ENCODE assay signal across 7 cellular contexts in genomic region chr1:65958561-65959350, GRCh38.
DNase-seq lines count a peak whose midpoint lies in the region; ATAC-seq and TF ChIP-seq lines count a peak whose summit lies in the region.

No MANE protein-coding gene starts in this region.

- H3K36me3 Mint-ChIP-seq in central memory CD8-positive, alpha-beta T cell (ENCODE audit: insufficient read depth): no peaks in the 10 kb centered on the region

- no peaks in the 10 kb centered on the region for H3K9me3 ChIP-seq in OCI-LY7 (ENCODE audit: low read length)
- H3K9me3 ChIP-seq in liver (ENCODE audit: control insufficient read depth in 4 of 4, low read length in 3 of 4): no peaks in the 10 kb centered on the region
- no peaks in the 10 kb centered on the region for H3K9me3 ChIP-seq in uterus

- POLR2A ChIA-PET in OCI-LY7 (lab: Charles Lee): interaction anchor here (0.9 to 1.7 kb wide), 4 partner anchors 284 to 373 kb away, joined by 3 to 5 read pairs (median 4); no protein-coding TSS in a partner anchor

- TF ChIP-seq RAD21 in liver (IDR thresholded peaks at IDR 0.05): peak; percentile 96 to 97

- DNase-seq in DMS53 (lab: John Stamatoyannopoulos, UW) (peak; percentile 80), HS-5 (ENCODE audit: low read depth) (peak; percentile 40), OCI-LY7 (ENCODE audit: low spot score) (peak; percentile 59), uterus (no peak)
- DNase-seq in central memory CD8-positive, alpha-beta T cell (ENCODE audit: low spot score in 2 of 2): peak in 1 of 2 donors; percentile 11

- H3K9ac ChIP-seq in liver (ENCODE audit: low read depth in 1 of 2, low read length in 2 of 2): no peak overlapping the region

- peak; percentile 57 for ATAC-seq in GM18907 (IDR thresholded peaks at IDR 0.05; ENCODE audit: unreplicated experiment)
- peak; percentile 40 for ATAC-seq in central memory CD8-positive, alpha-beta T cell (replicated peaks; ENCODE audit: extremely low read depth, poor library complexity, severe bottlenecking)

- H3K4me1 ChIP-seq in OCI-LY7 (ENCODE audit: insufficient read depth, low read length, poor library complexity, severe bottlenecking) (no peaks in the 10 kb centered on the region), liver (ENCODE audit: control insufficient read depth in 4 of 4, insufficient read depth in 4 of 4, low read length in 3 of 4) (no peaks in the 10 kb centered on the region), uterus (no peaks in the 10 kb centered on the region)

- H3K4me3 ChIP-seq in OCI-LY7 (ENCODE audit: low read depth, low read length, poor library complexity, severe bottlenecking): no peak overlapping the region
- no peak overlapping the region for H3K4me3 ChIP-seq in liver (ENCODE audit: low read depth in 1 of 3, low read length in 3 of 3)
- H3K4me3 ChIP-seq in uterus: no peak overlapping the region

- H3K36me3 ChIP-seq in OCI-LY7 (ENCODE audit: insufficient read depth, low read length): no peaks in the 10 kb centered on the region
- no peaks in the 10 kb centered on the region for H3K36me3 ChIP-seq in liver (ENCODE audit: control insufficient read depth in 4 of 4, insufficient read depth in 3 of 4, low read depth in 1 of 4, low read length in 3 of 4)
- H3K36me3 ChIP-seq in uterus: no peaks in the 10 kb centered on the region

- CTCF ChIA-PET in OCI-LY7 (lab: Charles Lee; ENCODE audit: unreplicated experiment): no interaction called here

- H4K20me1 ChIP-seq in OCI-LY7 (ENCODE audit: insufficient read depth, low read length): no peaks in the 10 kb centered on the region

- BruUV-seq in OCI-LY7 (replicated peaks; lab: Mats Ljungman, UMichigan): no TSS peak

- H3K27me3 ChIP-seq in liver (ENCODE audit: control insufficient read depth in 4 of 4, insufficient read depth in 4 of 4, low read length in 3 of 4) (no peaks in the 10 kb centered on the region), uterus (no peaks in the 10 kb centered on the region)

- H3K4me3 Mint-ChIP-seq in central memory CD8-positive, alpha-beta T cell: no peak overlapping the region

- no peaks in the 10 kb centered on the region for H3K9me3 Mint-ChIP-seq in central memory CD8-positive, alpha-beta T cell

- TF ChIP-seq CTCF in OCI-LY7 (conservative IDR thresholded peaks at IDR 0.05; ENCODE audit: low read length) (peak; percentile 91), liver (IDR thresholded peaks at IDR 0.05; ENCODE audit: low read depth, low read length, missing input control) (peak; percentile 64), uterus (IDR thresholded peaks at IDR 0.05) (peak; percentile 67 to 83 (median 70))

- H3K27ac Mint-ChIP-seq in central memory CD8-positive, alpha-beta T cell (ENCODE audit: low read depth): no peak overlapping the region

- H3K27ac ChIP-seq in OCI-LY7 (ENCODE audit: low read depth, low read length, poor library complexity, severe bottlenecking): no peak overlapping the region
- H3K27ac ChIP-seq in liver (ENCODE audit: low read depth in 1 of 2, low read length in 2 of 2): no peak overlapping the region
- H3K27ac ChIP-seq in uterus: no peak overlapping the region

- no peaks in the 10 kb centered on the region for H3K4me1 Mint-ChIP-seq in central memory CD8-positive, alpha-beta T cell

- no peak overlapping the region for H3K4me2 ChIP-seq in OCI-LY7 (ENCODE audit: low read length)

- intact Hi-C loops in OCI-LY7 (cut with micrococcal nuclease; ENCODE audit: unreplicated experiment) (loop anchor here (1.0 kb wide), 2 partner anchors 284 to 488 kb away; no protein-coding TSS in a partner anchor), uterus (cut with DNase I; ENCODE audit: low total_unique reads) (no loop called here)

- peaks cover 8% of the 10 kb centered on the region for H3K27me3 Mint-ChIP-seq in central memory CD8-positive, alpha-beta T cell

- 51% methylated on average over 12 of the region's 12 CpGs for WGBS in liver

- H3K79me2 ChIP-seq in OCI-LY7 (ENCODE audit: insufficient read depth, low read depth, low read length): no peaks in the 10 kb centered on the region

- no peaks in the 10 kb centered on the region for H3K9me2 ChIP-seq in OCI-LY7 (ENCODE audit: insufficient read depth, low read length)

- TF ChIP-seq POLR2A in uterus (IDR thresholded peaks at IDR 0.05): no peak

- H2AFZ ChIP-seq in OCI-LY7 (ENCODE audit: low read length): no peak overlapping the region

TF ChIP-seq in liver, 16 proteins besides CTCF, POLR2A, EP300 and RAD21:
- TF ChIP-seq NR2F2 (IDR thresholded peaks at IDR 0.05) (no peak), SP1 (IDR thresholded peaks at IDR 0.05) (no peak)
TF ChIP-seq in liver: peak in this region for 0.

Comparison
In these comparisons a context has a peak if more than half of its experiments do, and no peak if none do; other contexts are left out.
1. DNase-seq: peak in DMS53 (single experiment), HS-5 (single experiment) and OCI-LY7 (single experiment); none in uterus (0 of 2).
2. Peak in every context shown above with its lines, with median percentiles within 50 percentile points of each other: CTCF ChIP-seq.